Comparison of ENCODE assay signal across 16 cellular contexts in the genomic region with DNA sequence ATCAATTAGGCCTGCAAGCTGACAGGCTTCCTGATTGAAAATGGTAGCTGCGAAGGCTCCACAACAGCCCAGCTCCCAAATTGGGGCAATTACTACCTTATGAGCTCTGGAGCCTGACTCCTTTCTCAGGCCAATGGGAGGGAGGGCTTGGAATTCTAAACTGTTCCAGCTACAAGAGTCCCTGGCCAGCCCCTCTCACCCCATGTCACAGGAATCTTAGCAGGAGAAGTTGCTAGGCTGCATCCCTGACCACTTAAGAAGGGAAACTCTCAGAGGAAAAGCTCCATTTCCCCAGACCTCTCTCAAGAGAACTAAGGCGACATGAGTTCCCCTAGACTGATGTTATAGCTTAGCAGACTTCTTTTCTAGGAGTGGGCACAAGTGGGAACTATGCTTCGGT. TPM values are rescaled to one million over a fixed set of nuclear protein-coding genes. Genes with fewer than 3 reads are reported as not detected.
A peak's percentile ranks its signal among the peaks of the same experiment; 100 is the strongest.
DNase-seq lines count a peak whose midpoint lies in the region; ATAC-seq and TF ChIP-seq lines count a peak whose summit lies in the region.
"Had no signal": no experiment of that assay in that cellular context is flagged by ENCODE, and none has a peak within 500 bp of the region (broad histone marks: within the 10 kb centered on the region; RNA-seq: fewer than 3 reads in every experiment).

No MANE protein-coding gene starts in this region.

- peaks cover 57% of the 10 kb centered on the region for H3K4me1 ChIP-seq in HUES6 (ENCODE audit: control insufficient read depth, insufficient read depth, low read length)
- peaks cover 45% of the 10 kb centered on the region for H3K4me1 ChIP-seq in ectodermal cell (ENCODE audit: control insufficient read depth, insufficient read depth, low read length)
- 0 out of 2 replicates have a peak, but pooled peaks cover 6% of the 10 kb centered on the region for H3K4me1 ChIP-seq in PC-3 (ENCODE audit: insufficient read depth, low read length)
- H3K4me1 ChIP-seq: breast epithelium, testis had no signal

- H3K36me3 ChIP-seq in HUES6 (ENCODE audit: control insufficient read depth, insufficient read depth, low read length) (no peaks in the 10 kb centered on the region), ectodermal cell (ENCODE audit: control insufficient read depth, insufficient read depth, low read length) (no peaks in the 10 kb centered on the region), PC-3 (ENCODE audit: low read depth, low read length) (no peaks in the 10 kb centered on the region)
- H3K36me3 ChIP-seq: breast epithelium, esophagus muscularis mucosa, ovary had no signal

- peak overlapping the region; percentile 54 for H3K4me3 ChIP-seq in HUES6 (ENCODE audit: low read depth, low read length)
- H3K4me3 ChIP-seq in ectodermal cell (ENCODE audit: insufficient read depth, low read depth, low read length): peak overlapping the region; percentile 34
- no peak overlapping the region for H3K4me3 ChIP-seq in PC-3 (ENCODE audit: low read length)
- H3K4me3 ChIP-seq: esophagus muscularis mucosa, mucosa of descending colon, ovary, testis had no signal

- H3F3A ChIP-seq in PC-3 (ENCODE audit: low read length, unreplicated experiment): no peaks in the 10 kb centered on the region

- intact Hi-C loops in sciatic nerve (cut with DNase I): no loop called here
- intact Hi-C loops in PC-3 (cut with micrococcal nuclease): no loop called here

- no peaks in the 10 kb centered on the region for H4K20me1 ChIP-seq in PC-3 (ENCODE audit: low read length)

- ATAC-seq in sciatic nerve: no peak
- no peak for ATAC-seq in PC-3

- 43 to 54% methylated on average over 3 of the region's 3 CpGs for WGBS in ectodermal cell, 2 experiments

- no peaks in the 10 kb centered on the region for H3K79me2 ChIP-seq in PC-3 (ENCODE audit: low read length)

- BruUV-seq in PC-3 (replicated peaks; lab: Mats Ljungman, UMichigan): no TSS peak

- DNase-seq in medulla oblongata (ENCODE audit: extremely low spot score) (peak; percentile 54), sciatic nerve (ENCODE audit: low spot score) (peak; percentile 36), NCI-H1436 treated with DMSO at 0.1 percent for 48 hours (lab: John Stamatoyannopoulos, UW) (no peak), CD1c-positive myeloid dendritic cell (ENCODE audit: extremely low spot score) (no peak), HCEC 1CT (no peak), PC-3 (no peak)
- DNase-seq: AML-193, mucosa of descending colon, ovary, SIG-M5, small intestine, testis had no signal

- H3K9me3 ChIP-seq in HUES6 (ENCODE audit: control insufficient read depth, insufficient read depth, low read depth, low read length): no peaks in the 10 kb centered on the region
- no peaks in the 10 kb centered on the region for H3K9me3 ChIP-seq in ectodermal cell (ENCODE audit: control insufficient read depth, low read length)
- no peaks in the 10 kb centered on the region for H3K9me3 ChIP-seq in PC-3 (ENCODE audit: low read length)
- H3K9me3 ChIP-seq: breast epithelium, esophagus muscularis mucosa, mucosa of descending colon, ovary, testis had no signal

- H3K4me2 ChIP-seq in PC-3 (ENCODE audit: low read length): no peak overlapping the region

- H3K9me2 ChIP-seq in PC-3 (replicated peaks; ENCODE audit: low read length): no peaks in the 10 kb centered on the region

- H2AFZ ChIP-seq in PC-3 (ENCODE audit: low read length): no peak overlapping the region

- H3K27ac ChIP-seq in HUES6 (ENCODE audit: low read depth, low read length) (peak overlapping the region; percentile 60; the same call in 1 of the 2 replicates), ectodermal cell (ENCODE audit: insufficient read depth, low read depth, low read length, poor library complexity, severe bottlenecking) (peak overlapping the region; percentile 85), PC-3 (ENCODE audit: low read length) (no peak overlapping the region)
- H3K27ac ChIP-seq: breast epithelium, esophagus muscularis mucosa, ovary, testis had no signal

- POLR2A ChIA-PET in PC-3 (lab: Charles Lee; ENCODE audit: unreplicated experiment): no interaction called here

- CTCF ChIA-PET in PC-3 (lab: Charles Lee): interaction anchor here (0.8 kb wide), 1 partner anchor 239 kb away, joined by 5 read pairs; no protein-coding TSS in a partner anchor

- TF ChIP-seq CTCF in PC-3 (conservative IDR thresholded peaks at IDR 0.05; ENCODE audit: low read depth, low read length): no peak

- H3K9ac ChIP-seq in HUES6 (ENCODE audit: low read length) (peak overlapping the region; percentile 58), PC-3 (ENCODE audit: low read length) (no peak overlapping the region)

- H3K27me3 ChIP-seq in HUES6 (ENCODE audit: control insufficient read depth, insufficient read depth, low read length) (peaks cover 13% of the 10 kb centered on the region; the same call in 1 of the 2 replicates), ectodermal cell (ENCODE audit: control insufficient read depth, insufficient read depth, low read length, poor library complexity, severe bottlenecking) (no peaks in the 10 kb centered on the region), PC-3 (ENCODE audit: low read length) (peaks cover 15% of the 10 kb centered on the region)
- H3K27me3 ChIP-seq: breast epithelium, ovary, testis had no signal

RNA-seq across cellular contexts. Expression of a gene that starts 4.9 kb away (rescaled TPM):
- polyA plus RNA-seq in ectodermal cell (2013, experiment 1 of 4): 60.5 TPM
- polyA plus RNA-seq in ectodermal cell (2013, experiment 2 of 4): 63.5 TPM
- polyA plus RNA-seq in ectodermal cell (2013, experiment 3 of 4): 41.1 TPM
- 49.9 TPM for polyA plus RNA-seq in ectodermal cell (2013, experiment 4 of 4)
- total RNA-seq in sciatic nerve: 29.3 TPM
- total RNA-seq in PC-3 (2014; rRNA removed): 0.87 and 3.1 TPM in 2 replicates

RNA-seq across cellular contexts. Expression of a gene that starts 23.1 kb away (rescaled TPM):
- 83.1 TPM for polyA plus RNA-seq in ectodermal cell (2013, experiment 1 of 4)
- polyA plus RNA-seq in ectodermal cell (2013, experiment 2 of 4): 85.2 TPM
- 68.8 TPM for polyA plus RNA-seq in ectodermal cell (2013, experiment 3 of 4)
- polyA plus RNA-seq in ectodermal cell (2013, experiment 4 of 4): 75.8 TPM
- total RNA-seq in sciatic nerve: 30.4 TPM
- 15.2 and 21.7 TPM in 2 replicates for total RNA-seq in PC-3 (2014; rRNA removed)

Comparison
In these comparisons a context has a peak if more than half of its experiments do, and no peak if none do; other contexts are left out.
1. DNase-seq: peak in medulla oblongata (single experiment) and sciatic nerve (single experiment); none in NCI-H1436 treated with DMSO at 0.1 percent for 48 hours (single experiment), CD1c-positive myeloid dendritic cell (single experiment), HCEC 1CT (single experiment) and PC-3 (single experiment).